Comparison of ENCODE assay signal across 18 cellular contexts in genomic region chr13:82010780-82011179, GRCh38.
"Had no signal": no experiment of that assay in that cellular context is flagged by ENCODE, and none has a peak within 500 bp of the region (broad histone marks: within the 10 kb centered on the region; RNA-seq: fewer than 3 reads in every experiment).

No MANE protein-coding gene starts in this region.

- H3K9me3 ChIP-seq: esophagus muscularis mucosa, ovary had no signal

- H3K27me3 ChIP-seq: esophagus muscularis mucosa, foreskin keratinocyte, heart left ventricle, left lung, ovary had no signal

- H3K27ac ChIP-seq: esophagus muscularis mucosa, foreskin keratinocyte, heart left ventricle, left lung, ovary had no signal

- H3K36me3 ChIP-seq: esophagus muscularis mucosa, heart left ventricle, left lung, ovary had no signal

- H3K4me3 ChIP-seq: esophagus muscularis mucosa, heart left ventricle, left lung, ovary had no signal

- ATAC-seq: activated CD8-positive, alpha-beta memory T cell treated with anti-CD3 and anti-CD28 coated beads, Interleukin-2, amount 10 ng/mL, durations not matched to agents 7 days and 5 days; foreskin keratinocyte; heart left ventricle; left lung had no signal

- FAIRE-seq: endometrium, islet of Langerhans, TTC549 had no signal

- DNase-seq: activated CD4-positive, alpha-beta T cell treated with anti-CD3 and anti-CD28 coated beads for 1 hour; activated CD4-positive, alpha-beta T cell treated with anti-CD3 and anti-CD28 coated beads, Interleukin-2, amount 50 U/mL, for 48 hours; activated CD8-positive, alpha-beta memory T cell treated with anti-CD3 and anti-CD28 coated beads, Interleukin-2, amount 10 ng/mL, durations not matched to agents 7 days and 5 days; activated effector memory CD4-positive, alpha-beta T cell treated with Interleukin-2 at 50 U/mL for 16 hours; activated T-cell treated with anti-CD3 and anti-CD28 coated beads, Interleukin-2, amount 50 U/mL, for 24 hours; amygdala; foreskin keratinocyte; heart left ventricle; left lung; ovary; stimulated activated CD4-positive, alpha-beta T cell treated with anti-CD3 and anti-CD28 coated beads, Interleukin-2, amount 100 ng/mL, for 48 hours; stimulated activated naive CD4-positive, alpha-beta T cell treated with Interleukin-2 at 50 U/mL for 16 hours; T-helper 2 cell; trophoblast cell had no signal

- H3K4me1 ChIP-seq: esophagus muscularis mucosa, foreskin keratinocyte, heart left ventricle, left lung had no signal
